8 cellular contexts compared by ENCODE assay signal in genomic region chr1:109792056-109792831, GRCh38. TPM values are rescaled to one million over a fixed set of nuclear protein-coding genes. Genes with fewer than 3 reads are reported as not detected.
DNase-seq lines count a peak whose midpoint lies in the region; ATAC-seq and TF ChIP-seq lines count a peak whose summit lies in the region.

No MANE protein-coding gene starts in this region.

- TF ChIP-seq CTCF in MCF 10A (IDR thresholded peaks at IDR 0.05; ENCODE audit: unreplicated experiment) = no peak

- intact Hi-C loops in MCF 10A (cut with micrococcal nuclease) = loop anchor here (5.0 kb wide), 1 partner anchor 120 kb away; the partner anchor contains the start of gene CSF1

- peaks cover 21% of the 10 kb centered on the region for H3K4me1 Mint-ChIP-seq in MCF 10A (ENCODE audit: insufficient read depth, unreplicated experiment)

- DNase-seq in NCI-H2196 (lab: John Stamatoyannopoulos, UW; ENCODE audit: unreplicated experiment) = peak; percentile 10
- DNase-seq in NCI-H2196 treated with DMSO at 0.1 percent for 48 hours (lab: John Stamatoyannopoulos, UW; ENCODE audit: unreplicated experiment) = no peak
- peak; percentile 96 for DNase-seq in NCI-H226
- peak; percentile 82 for DNase-seq in MCF 10A (ENCODE audit: unreplicated experiment)
- DNase-seq in iPS-NIHi7 (ENCODE audit: extremely low spot score) = peak; percentile 79
- DNase-seq in smooth muscle cell of the brain vasculature (ENCODE audit: low read depth, low spot score) = peak; percentile 91

- CTCF ChIA-PET in MCF 10A (lab: Yijun Ruan, JAX) = interaction anchor here (0.5 to 25.8 kb wide), 7 partner anchors 16 to 401 kb away, joined by 3 to 969 read pairs (median 4); partner anchors contain the start of gene AHCYL1

- no peak overlapping the region for H3K27ac Mint-ChIP-seq in MCF 10A (ENCODE audit: low read depth, unreplicated experiment)

- no peaks in the 10 kb centered on the region for H3K9me3 Mint-ChIP-seq in MCF 10A (ENCODE audit: unreplicated experiment)

- H3K36me3 Mint-ChIP-seq in MCF 10A (ENCODE audit: insufficient read depth, unreplicated experiment) = no peaks in the 10 kb centered on the region

- no peaks in the 10 kb centered on the region for H3K27me3 Mint-ChIP-seq in MCF 10A (ENCODE audit: insufficient read depth, unreplicated experiment)

- H3K4me3 Mint-ChIP-seq in MCF 10A (ENCODE audit: unreplicated experiment) = no peak overlapping the region

- POLR2A ChIA-PET in MCF 10A (lab: Yijun Ruan, JAX) = interaction anchor here (0.6 to 1.6 kb wide), 2 partner anchors 8 to 121 kb away, joined by 3 to 4 read pairs; no protein-coding TSS in a partner anchor

- ATAC-seq in GM21390 (IDR thresholded peaks at IDR 0.05; ENCODE audit: unreplicated experiment) (no peak), GM21619 (IDR thresholded peaks at IDR 0.05; ENCODE audit: unreplicated experiment) (no peak)

- no TSS peak for BruUV-seq in MCF 10A (replicated peaks; lab: Mats Ljungman, UMichigan)

RNA-seq across cellular contexts. Expression of gene EPS8L3, which starts 28.5 kb away (rescaled TPM):
- not detected in 2 replicates for total RNA-seq in MCF 10A (2022)

RNA-seq across cellular contexts. Expression of gene GSTM3, which starts 51.4 kb away (rescaled TPM):
- total RNA-seq in MCF 10A (2022) = not detected in 2 replicates
